ENCODE assay signal across 26 cellular contexts in genomic region chr10:129556316-129556715, GRCh38.
"Had no signal": no experiment of that assay in that cellular context is flagged by ENCODE, and none has a peak within 500 bp of the region (broad histone marks: within the 10 kb centered on the region; RNA-seq: fewer than 3 reads in every experiment).

No MANE protein-coding gene starts in this region.

- H3K9me3 ChIP-seq: stomach, suprapubic skin, testis, thoracic aorta, thyroid gland, tibial artery, transverse colon, upper lobe of left lung, upper lobe of right lung, uterus, vagina had no signal

- ATAC-seq: stimulated activated effector memory CD8-positive, alpha-beta T cell treated with anti-CD3 and anti-CD28 coated beads, Interleukin-12 subunit alpha, Interleukin-12 subunit beta, amount 100 ng/mL, for 72 hours; stimulated activated memory B cell treated with anti-CD40 and anti-IgM and Interleukin-4, amounts not matched to agents 10 μg/mL and 1 μg/mL and 100 μg/mL, for 72 hours; stimulated activated naive B cell treated with anti-CD40 and anti-IgM and Interleukin-4, amounts not matched to agents 10 μg/mL and 1 μg/mL and 100 μg/mL, for 72 hours; stimulated activated naive CD8-positive, alpha-beta T cell treated with anti-CD3 and anti-CD28 coated beads, Interleukin-15, amount 100 ng/mL, for 72 hours; stimulated activated naive CD8-positive, alpha-beta T cell treated with anti-CD3 and anti-CD28 coated beads, Interleukin-15, Interleukin-2, amounts not matched to agents 100 U/mL and 50 U/mL, for 24 hours; upper lobe of right lung had no signal

- H3K27ac ChIP-seq: stomach, suprapubic skin, testis, thoracic aorta, thyroid gland, tibial artery, tibial nerve, transverse colon, upper lobe of left lung, upper lobe of right lung, uterus, vagina had no signal

- DNase-seq: stimulated activated CD4-positive, alpha-beta T cell treated with anti-CD3 and anti-CD28 coated beads, Interleukin-2, amount 100 ng/mL, for 48 hours; stimulated activated CD4-positive, alpha-beta T cell treated with anti-CD3 and anti-CD28 coated beads, Interleukin-4, amount 100 ng/mL, for 1 hour; stimulated activated CD4-positive, alpha-beta T cell treated with anti-CD3 and anti-CD28 coated beads, Interleukin-4, amount 100 ng/mL, for 24 hours; stimulated activated CD4-positive, alpha-beta T cell treated with anti-CD3 and anti-CD28 coated beads, Interleukin-4, amount 100 ng/mL, for 4 hours; stimulated activated CD8-positive, alpha-beta memory T cell treated with anti-CD3 and anti-CD28 coated beads, Interleukin-4, amount 100 ng/mL, for 48 hours; stimulated activated naive B cell treated with anti-CD40 and anti-IgM and Interleukin-4, amounts not matched to agents 10 μg/mL and 1 μg/mL and 100 μg/mL, for 72 hours; stimulated activated naive CD4-positive, alpha-beta T cell; stimulated activated naive CD4-positive, alpha-beta T cell treated with Interleukin-2 at 50 U/mL for 16 hours; stimulated activated naive CD8-positive, alpha-beta T cell treated with anti-CD3 and anti-CD28 coated beads, Interleukin-15, amount 100 ng/mL, for 72 hours; stimulated activated naive CD8-positive, alpha-beta T cell treated with anti-CD3 and anti-CD28 coated beads, Interleukin-15, Interleukin-2, amounts not matched to agents 100 U/mL and 50 U/mL, for 24 hours; stomach; substantia nigra; testis; thyroid gland; tibial artery; transverse colon; trophoblast cell; upper lobe of left lung; upper lobe of right lung; uterus had no signal

- H3K4me1 ChIP-seq: stomach, suprapubic skin, testis, thyroid gland, tibial nerve, transverse colon, upper lobe of left lung, upper lobe of right lung, uterus, vagina had no signal

- H3K36me3 ChIP-seq: thyroid gland, tibial artery, transverse colon, upper lobe of left lung, upper lobe of right lung, uterus, vagina had no signal

- H3K27me3 ChIP-seq: stomach, suprapubic skin, testis, thyroid gland, tibial artery, tibial nerve, transverse colon, upper lobe of left lung, upper lobe of right lung, uterus, vagina had no signal

- H3K4me3 ChIP-seq: stomach, suprapubic skin, testis, thoracic aorta, thyroid gland, tibial artery, tibial nerve, transverse colon, upper lobe of left lung, upper lobe of right lung, uterus, vagina had no signal
